14 cellular contexts compared by ENCODE assay signal in the genomic region with DNA sequence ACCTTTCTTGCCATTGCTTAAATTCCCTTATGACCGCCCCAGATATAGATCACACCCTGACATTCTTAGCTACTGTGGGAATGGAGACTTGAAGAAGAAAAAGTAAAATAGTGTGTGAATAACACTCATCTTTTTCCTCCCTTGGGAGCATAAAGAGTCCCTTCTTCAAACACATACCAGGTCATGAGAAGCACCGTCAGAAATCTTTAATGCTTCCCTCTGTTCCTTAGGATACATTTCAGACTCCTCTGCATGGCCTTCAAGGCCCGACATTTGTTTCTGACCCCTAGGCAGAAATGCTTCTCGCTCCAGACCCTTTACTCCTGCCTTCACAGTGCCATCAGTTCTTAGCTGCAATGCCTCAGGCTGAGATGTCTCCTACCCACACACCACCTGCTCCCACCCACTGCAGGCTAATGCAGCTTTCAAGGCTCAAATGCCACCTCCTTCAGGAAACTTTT. TPM values are rescaled to one million over a fixed set of nuclear protein-coding genes. Genes with fewer than 3 reads are reported as not detected.
DNase-seq lines count a peak whose midpoint lies in the region; ATAC-seq and TF ChIP-seq lines count a peak whose summit lies in the region.
"Had no signal": no experiment of that assay in that cellular context is flagged by ENCODE, and none has a peak within 500 bp of the region (broad histone marks: within the 10 kb centered on the region; RNA-seq: fewer than 3 reads in every experiment).

No MANE protein-coding gene starts in this region.

- ATAC-seq in GM18868 (IDR thresholded peaks at IDR 0.05; ENCODE audit: unreplicated experiment) = peak; percentile 21
- no peak for ATAC-seq in lower lobe of right lung
- ATAC-seq in activated CD8-positive, alpha-beta T cell treated with anti-CD3 and anti-CD28 coated beads, Interleukin-2, amount 10 ng/mL, durations not matched to agents 7 days and 5 days = no peak
- ATAC-seq: activated CD8-positive, alpha-beta memory T cell treated with anti-CD3 and anti-CD28 coated beads, Interleukin-2, amount 10 ng/mL, durations not matched to agents 7 days and 5 days had no signal

- H3K27ac ChIP-seq in brain microvascular endothelial cell (peak overlapping the region; percentile 53), lower lobe of right lung (peak overlapping the region; percentile 39), substantia nigra (ENCODE audit: low read depth, low read length, poor library complexity, severe bottlenecking) (peak overlapping the region; percentile 83)
- H3K27ac ChIP-seq: thoracic aorta, VCaP had no signal

- in situ Hi-C loops in brain microvascular endothelial cell (cut with HindIII; ENCODE audit: low pct_ligation_motif_present, low sequenced_read_pairs) = no loop called here

- H3K27ac Mint-ChIP-seq in activated CD8-positive, alpha-beta T cell treated with anti-CD3 and anti-CD28 coated beads, Interleukin-2, amount 10 ng/mL, durations not matched to agents 7 days and 5 days = no peak overlapping the region
- H3K27ac Mint-ChIP-seq: activated CD8-positive, alpha-beta memory T cell treated with anti-CD3 and anti-CD28 coated beads, Interleukin-2, amount 10 ng/mL, durations not matched to agents 7 days and 5 days; activated naive CD4-positive, alpha-beta T cell treated with anti-CD3 and anti-CD28 coated beads, Interleukin-2, amount 50 U/mL, for 24 hours had no signal

- POLR2A ChIA-PET in activated CD8-positive, alpha-beta T cell treated with anti-CD3 and anti-CD28 coated beads, Interleukin-2, amount 10 ng/mL, durations not matched to agents 7 days and 5 days (lab: Charles Lee) = no interaction called here

- H3K27me3 ChIP-seq in brain microvascular endothelial cell (replicated peaks) (no peaks in the 10 kb centered on the region), lower lobe of right lung (ENCODE audit: low read depth) (no peaks in the 10 kb centered on the region)

- intact Hi-C loops in lower lobe of right lung (cut with DNase I) = no loop called here

- peaks cover 21% of the 10 kb centered on the region for H3K4me1 ChIP-seq in lower lobe of right lung

- H3K9me3 ChIP-seq in lower lobe of right lung = no peaks in the 10 kb centered on the region
- H3K9me3 ChIP-seq: thoracic aorta had no signal

- DNase-seq in brain microvascular endothelial cell = no peak
- DNase-seq in lower lobe of right lung = no peak
- DNase-seq in substantia nigra (lab: John Stamatoyannopoulos, UW) = no peak
- no peak for DNase-seq in activated gamma-delta T cell treated with Interleukin-2 at 50 U/mL for 16 hours
- DNase-seq in activated CD8-positive, alpha-beta T cell treated with anti-CD3 and anti-CD28 coated beads, Interleukin-2, amount 10 ng/mL, durations not matched to agents 7 days and 5 days = no peak
- DNase-seq in GM20000 (ENCODE audit: low spot score) = no peak
- no peak for DNase-seq in pons (ENCODE audit: low spot score)
- DNase-seq: activated CD8-positive, alpha-beta memory T cell treated with anti-CD3 and anti-CD28 coated beads, Interleukin-2, amount 10 ng/mL, durations not matched to agents 7 days and 5 days; EL; NCI-H1105 had no signal

- H3K4me3 Mint-ChIP-seq in activated CD8-positive, alpha-beta T cell treated with anti-CD3 and anti-CD28 coated beads, Interleukin-2, amount 10 ng/mL, durations not matched to agents 7 days and 5 days = no peak overlapping the region
- H3K4me3 Mint-ChIP-seq: activated CD8-positive, alpha-beta memory T cell treated with anti-CD3 and anti-CD28 coated beads, Interleukin-2, amount 10 ng/mL, durations not matched to agents 7 days and 5 days; activated naive CD4-positive, alpha-beta T cell treated with anti-CD3 and anti-CD28 coated beads, Interleukin-2, amount 50 U/mL, for 24 hours had no signal

- H3K9me3 Mint-ChIP-seq in activated CD8-positive, alpha-beta T cell treated with anti-CD3 and anti-CD28 coated beads, Interleukin-2, amount 10 ng/mL, durations not matched to agents 7 days and 5 days (ENCODE audit: insufficient read depth) = no peaks in the 10 kb centered on the region
- H3K9me3 Mint-ChIP-seq: activated naive CD4-positive, alpha-beta T cell treated with anti-CD3 and anti-CD28 coated beads, Interleukin-2, amount 50 U/mL, for 24 hours had no signal

- no peaks in the 10 kb centered on the region for H3K36me3 ChIP-seq in brain microvascular endothelial cell (replicated peaks)
- no peaks in the 10 kb centered on the region for H3K36me3 ChIP-seq in lower lobe of right lung
- H3K36me3 ChIP-seq: thoracic aorta had no signal

- CTCF ChIA-PET in activated CD8-positive, alpha-beta T cell treated with anti-CD3 and anti-CD28 coated beads, Interleukin-2, amount 10 ng/mL, durations not matched to agents 7 days and 5 days (lab: Charles Lee) = no interaction called here

- no peaks in the 10 kb centered on the region for H3K36me3 Mint-ChIP-seq in activated CD8-positive, alpha-beta T cell treated with anti-CD3 and anti-CD28 coated beads, Interleukin-2, amount 10 ng/mL, durations not matched to agents 7 days and 5 days (ENCODE audit: low read depth)
- H3K36me3 Mint-ChIP-seq: activated CD8-positive, alpha-beta memory T cell treated with anti-CD3 and anti-CD28 coated beads, Interleukin-2, amount 10 ng/mL, durations not matched to agents 7 days and 5 days; activated naive CD4-positive, alpha-beta T cell treated with anti-CD3 and anti-CD28 coated beads, Interleukin-2, amount 50 U/mL, for 24 hours had no signal

- no peak overlapping the region for H3K4me3 ChIP-seq in brain microvascular endothelial cell (ENCODE audit: low read depth, low read length)
- no peak overlapping the region for H3K4me3 ChIP-seq in lower lobe of right lung
- H3K4me3 ChIP-seq: thoracic aorta had no signal

- no peaks in the 10 kb centered on the region for H3K4me1 Mint-ChIP-seq in activated CD8-positive, alpha-beta T cell treated with anti-CD3 and anti-CD28 coated beads, Interleukin-2, amount 10 ng/mL, durations not matched to agents 7 days and 5 days (ENCODE audit: low read depth)

- TF ChIP-seq CTCF in brain microvascular endothelial cell (IDR thresholded peaks at IDR 0.05; ENCODE audit: low read depth, low read length, missing control alignments) (no peak), lower lobe of right lung (IDR thresholded peaks at IDR 0.05) (no peak), GM20000 (IDR thresholded peaks at IDR 0.05; ENCODE audit: extremely low read depth, missing control alignments) (no peak)

- peaks cover 18% of the 10 kb centered on the region for H3K27me3 Mint-ChIP-seq in activated CD8-positive, alpha-beta T cell treated with anti-CD3 and anti-CD28 coated beads, Interleukin-2, amount 10 ng/mL, durations not matched to agents 7 days and 5 days (ENCODE audit: low read depth)

RNA-seq across cellular contexts. Expression of gene SCHIP1, which starts 5.2 kb away (rescaled TPM):
- 12.7 TPM for total RNA-seq in lower lobe of right lung
- not detected for total RNA-seq in activated CD8-positive, alpha-beta T cell treated with anti-CD3 and anti-CD28 coated beads, Interleukin-2, amount 10 ng/mL, durations not matched to agents 7 days and 5 days

Comparison
In these comparisons a context has a peak if more than half of its experiments do, and no peak if none do; other contexts are left out.
1. RNA of gene SCHIP1, which starts 5.2 kb away (total RNA-seq): 12.7 TPM in lower lobe of right lung (single experiment); not detected in activated CD8-positive, alpha-beta T cell treated with anti-CD3 and anti-CD28 coated beads, Interleukin-2, amount 10 ng/mL, durations not matched to agents 7 days and 5 days; every median in the first group is over 10 times any median in the second.
2. Peak in every context shown above with its lines, with median percentiles within 50 percentile points of each other: H3K27ac ChIP-seq.